18 cellular contexts compared by ENCODE assay signal in genomic region chr2:183214680-183215079, GRCh38.
DNase-seq lines count a peak whose midpoint lies in the region; ATAC-seq lines count a peak whose summit lies in the region.
"Had no signal": no experiment of that assay in that cellular context is flagged by ENCODE, and none has a peak within 500 bp of the region (broad histone marks: within the 10 kb centered on the region; RNA-seq: fewer than 3 reads in every experiment).

No MANE protein-coding gene starts in this region.

- no peaks in the 10 kb centered on the region for H3K9me3 ChIP-seq in aorta (ENCODE audit: control insufficient read depth, low read length)
- H3K9me3 ChIP-seq: prostate gland had no signal

- H3K27me3 ChIP-seq in aorta (ENCODE audit: control insufficient read depth in 1 of 2, insufficient read depth in 2 of 2, low read length in 1 of 2): no peaks in the 10 kb centered on the region
- H3K27me3 ChIP-seq: BLaER1, cardiac muscle cell, esophagus muscularis mucosa, stomach had no signal

- intact Hi-C loops in aorta (cut with DNase I): no loop called here

- peak; percentile 92 for ATAC-seq in GM18861 (IDR thresholded peaks at IDR 0.05; ENCODE audit: unreplicated experiment)
- ATAC-seq in GM21360 (IDR thresholded peaks at IDR 0.05; ENCODE audit: unreplicated experiment): peak; percentile 76
- peak; percentile 89 for ATAC-seq in HG02938 (IDR thresholded peaks at IDR 0.05; ENCODE audit: unreplicated experiment)
- ATAC-seq in HG03521 (IDR thresholded peaks at IDR 0.05; ENCODE audit: unreplicated experiment): peak; percentile 72
- no peak for ATAC-seq in aorta (ENCODE audit: low FRiP score)

- 90 to 93% methylated on average over 2 of the region's 2 CpGs for WGBS in aorta, 2 donors

- no peak overlapping the region for H3K4me3 ChIP-seq in aorta (ENCODE audit: low read length in 2 of 2)
- H3K4me3 ChIP-seq: BLaER1, cardiac muscle cell, esophagus muscularis mucosa, prostate gland, stomach had no signal

- DNase-seq in hippocampal formation (lab: John Stamatoyannopoulos, UW) (no peak), GOT3 (lab: John Stamatoyannopoulos, UW) (no peak), medulla oblongata (ENCODE audit: extremely low spot score) (no peak), aorta (no peak)
- DNase-seq: activated CD4-positive, alpha-beta T cell treated with anti-CD3 and anti-CD28 coated beads for 4 hours; activated gamma-delta T cell treated with Interleukin-2 at 50 U/mL for 16 hours; midbrain; NCI-H1930; stomach; SW 1271 had no signal

- H3K4me1 ChIP-seq in aorta (ENCODE audit: control insufficient read depth in 1 of 2, insufficient read depth in 2 of 2, low read length in 2 of 2): no peaks in the 10 kb centered on the region
- H3K4me1 ChIP-seq: BLaER1, esophagus muscularis mucosa, prostate gland, stomach had no signal

- H3K36me3 ChIP-seq in aorta (ENCODE audit: control insufficient read depth in 1 of 2, insufficient read depth in 2 of 2, low read length in 1 of 2): no peaks in the 10 kb centered on the region
- H3K36me3 ChIP-seq: BLaER1, cardiac muscle cell, esophagus muscularis mucosa, prostate gland had no signal

- H3K27ac ChIP-seq in aorta (ENCODE audit: low read depth in 1 of 2, low read length in 2 of 2): no peak overlapping the region
- H3K27ac ChIP-seq: BLaER1, cardiac muscle cell, esophagus muscularis mucosa, prostate gland, stomach had no signal
